In genomic region chr11:118247041-118247440, GRCh38 we compare ENCODE assay signal across 1 cellular context.
TF ChIP-seq lines count a peak whose summit lies in the region.

No MANE protein-coding gene starts in this region.

TF ChIP-seq in GM12878, 131 proteins besides CTCF, POLR2A, EP300 and RAD21:
- TF ChIP-seq IRF3 (IDR thresholded peaks at IDR 0.05): no peak
- TF ChIP-seq PBX3 (IDR thresholded peaks at IDR 0.05; ENCODE audit: insufficient replicate concordance, low read depth, low read length): no peak
- TF ChIP-seq JUNB (IDR thresholded peaks at IDR 0.05): no peak
- no peak for TF ChIP-seq ZNF384 (IDR thresholded peaks at IDR 0.05; ENCODE audit: borderline replicate concordance, low read depth, low read length)
- no peak for TF ChIP-seq CEBPZ (IDR thresholded peaks at IDR 0.05; ENCODE audit: low read depth, low read length)
- TF ChIP-seq NBN (IDR thresholded peaks at IDR 0.05): no peak
- no peak for TF ChIP-seq CEBPB (IDR thresholded peaks at IDR 0.05; ENCODE audit: borderline replicate concordance in 1 of 2, low read depth in 2 of 2, low read length in 2 of 2)
- TF ChIP-seq MYC (IDR thresholded peaks at IDR 0.05; ENCODE audit: insufficient read depth, insufficient read length, insufficient replicate concordance, low read length, severe bottlenecking): no peak
- no peak for TF ChIP-seq SMARCA5 (IDR thresholded peaks at IDR 0.05)
